Comparison of ENCODE assay signal across 11 cellular contexts in genomic region chr12:988616-989015, GRCh38. TPM values are rescaled to one million over a fixed set of nuclear protein-coding genes. Genes with fewer than 3 reads are reported as not detected.
A peak's percentile ranks its signal among the peaks of the same experiment; 100 is the strongest.
DNase-seq lines count a peak whose midpoint lies in the region; ATAC-seq lines count a peak whose summit lies in the region.
"Had no signal": no experiment of that assay in that cellular context is flagged by ENCODE, and none has a peak within 500 bp of the region (broad histone marks: within the 10 kb centered on the region; RNA-seq: fewer than 3 reads in every experiment).

No MANE protein-coding gene starts in this region.

- in situ Hi-C loops in G401 (cut with HindIII; ENCODE audit: low sequenced_read_pairs): no loop called here

- H3K36me3 ChIP-seq in ACC112 (ENCODE audit: insufficient read depth, low read length): no peaks in the 10 kb centered on the region
- H3K36me3 ChIP-seq in naive thymus-derived CD4-positive, alpha-beta T cell (ENCODE audit: control insufficient read depth in 2 of 3, insufficient read depth in 3 of 3, low read length in 3 of 3): peaks cover 0 to 7% (median 0%) of the 10 kb centered on the region in 3 experiments

- H3K27ac Mint-ChIP-seq in activated naive CD8-positive, alpha-beta T cell treated with anti-CD3 and anti-CD28 coated beads for 36 hours: no peak overlapping the region
- H3K27ac Mint-ChIP-seq in naive thymus-derived CD4-positive, alpha-beta T cell: peak overlapping the region in 8 of 9 donors; percentile 11 to 93 (median 86)
- H3K27ac Mint-ChIP-seq: activated T-cell treated with anti-CD3 and anti-CD28 coated beads, Interleukin-2, amount 50 U/mL, for 72 hours had no signal

- ATAC-seq in naive thymus-derived CD4-positive, alpha-beta T cell: no peak
- ATAC-seq in GM19467 (IDR thresholded peaks at IDR 0.05; ENCODE audit: unreplicated experiment) (no peak), GM18907 (IDR thresholded peaks at IDR 0.05; ENCODE audit: unreplicated experiment) (no peak)
- ATAC-seq: activated T-cell treated with anti-CD3 and anti-CD28 coated beads, Interleukin-2, amount 50 U/mL, for 72 hours had no signal

- H3K4me1 Mint-ChIP-seq in activated naive CD8-positive, alpha-beta T cell treated with anti-CD3 and anti-CD28 coated beads for 36 hours: peaks cover 23% of the 10 kb centered on the region
- H3K4me1 Mint-ChIP-seq in naive thymus-derived CD4-positive, alpha-beta T cell: peaks cover 28 to 46% (median 38%) of the 10 kb centered on the region in 7 donors

- H3K4me3 Mint-ChIP-seq in activated naive CD8-positive, alpha-beta T cell treated with anti-CD3 and anti-CD28 coated beads for 36 hours: peak overlapping the region; percentile 24
- peak overlapping the region; percentile 4 to 96 (median 88) for H3K4me3 Mint-ChIP-seq in naive thymus-derived CD4-positive, alpha-beta T cell

- CTCF ChIA-PET in naive thymus-derived CD4-positive, alpha-beta T cell (lab: Charles Lee): no interaction called here

- H3K9me3 ChIP-seq in naive thymus-derived CD4-positive, alpha-beta T cell (ENCODE audit: control insufficient read depth in 2 of 3, low read length in 3 of 3): no peaks in the 10 kb centered on the region

- no peak overlapping the region for H2AFZ ChIP-seq in ACC112 (ENCODE audit: low read length, unreplicated experiment)

- peak overlapping the region; percentile 95 for H3K27ac ChIP-seq in ACC112 (ENCODE audit: low read depth, low read length)
- H3K27ac ChIP-seq in naive thymus-derived CD4-positive, alpha-beta T cell (ENCODE audit: low read depth, low read length): peak overlapping the region; percentile 34

- DNase-seq in GF-D8 (lab: John Stamatoyannopoulos, UW) (peak; percentile 45), NCI-H146 (lab: John Stamatoyannopoulos, UW) (no peak), G401 (ENCODE audit: low spot score) (no peak)
- no peak for DNase-seq in activated naive CD8-positive, alpha-beta T cell treated with anti-CD3 and anti-CD28 coated beads for 36 hours
- peak in 3 of 9 donors; percentile 7 to 10 (median 7) for DNase-seq in naive thymus-derived CD4-positive, alpha-beta T cell
- DNase-seq: activated T-cell treated with anti-CD3 and anti-CD28 coated beads, Interleukin-2, amount 50 U/mL, for 72 hours; head of caudate nucleus; NCI-H82 had no signal

- peaks cover 13% of the 10 kb centered on the region for H3K36me3 Mint-ChIP-seq in activated naive CD8-positive, alpha-beta T cell treated with anti-CD3 and anti-CD28 coated beads for 36 hours
- peaks cover 0 to 2% (median 0%) of the 10 kb centered on the region in 5 donors for H3K36me3 Mint-ChIP-seq in naive thymus-derived CD4-positive, alpha-beta T cell

- intact Hi-C loops in naive thymus-derived CD4-positive, alpha-beta T cell (cut with micrococcal nuclease): no loop called here

- no peaks in the 10 kb centered on the region for H3K27me3 ChIP-seq in ACC112 (ENCODE audit: insufficient read depth, low read length)
- H3K27me3 ChIP-seq in naive thymus-derived CD4-positive, alpha-beta T cell (ENCODE audit: control insufficient read depth in 2 of 2, insufficient read depth in 2 of 2, low read length in 2 of 2): no peaks in the 10 kb centered on the region

- H3K4me3 ChIP-seq in ACC112 (ENCODE audit: low read depth, low read length): peak overlapping the region; percentile 91
- H3K4me3 ChIP-seq in naive thymus-derived CD4-positive, alpha-beta T cell (ENCODE audit: low read length): no peak overlapping the region

- peaks cover 41% of the 10 kb centered on the region for H3K79me2 ChIP-seq in ACC112 (ENCODE audit: control insufficient read depth, insufficient read depth, low read length, unreplicated experiment)

- no peaks in the 10 kb centered on the region for H3K27me3 Mint-ChIP-seq in activated naive CD8-positive, alpha-beta T cell treated with anti-CD3 and anti-CD28 coated beads for 36 hours
- H3K27me3 Mint-ChIP-seq in naive thymus-derived CD4-positive, alpha-beta T cell: no peaks in the 10 kb centered on the region

- POLR2A ChIA-PET in naive thymus-derived CD4-positive, alpha-beta T cell (lab: Charles Lee): no interaction called here

- no peaks in the 10 kb centered on the region for H3K9me3 Mint-ChIP-seq in activated naive CD8-positive, alpha-beta T cell treated with anti-CD3 and anti-CD28 coated beads for 36 hours
- peaks cover 0 to 3% (median 0%) of the 10 kb centered on the region in 11 donors for H3K9me3 Mint-ChIP-seq in naive thymus-derived CD4-positive, alpha-beta T cell
- H3K9me3 Mint-ChIP-seq: activated T-cell treated with anti-CD3 and anti-CD28 coated beads, Interleukin-2, amount 50 U/mL, for 72 hours had no signal

- peaks cover 26% of the 10 kb centered on the region for H3K4me1 ChIP-seq in ACC112 (ENCODE audit: control insufficient read depth, insufficient read depth, low read length, unreplicated experiment)
- H3K4me1 ChIP-seq in naive thymus-derived CD4-positive, alpha-beta T cell (ENCODE audit: control insufficient read depth in 2 of 2, insufficient read depth in 2 of 2, low read length in 2 of 2): peaks cover 0 to 17% of the 10 kb centered on the region in 2 donors

RNA-seq across cellular contexts. Expression of gene ERC1, which starts 2.4 kb away (rescaled TPM):
- 10 to 100 TPM; 24.0 to 25.5 TPM for total RNA-seq in activated naive CD8-positive, alpha-beta T cell treated with anti-CD3 and anti-CD28 coated beads for 36 hours
- 10 to 100 TPM; 48.6 to 62.0 (median 52.4) TPM for total RNA-seq in naive thymus-derived CD4-positive, alpha-beta T cell
- 10 to 100 TPM; 15.9 to 23.1 TPM for polyA plus RNA-seq in naive thymus-derived CD4-positive, alpha-beta T cell
- total RNA-seq in G401 (2014; rRNA removed; shearing (Covaris generic)): 29.0 and 54.7 TPM in 2 replicates

RNA-seq across cellular contexts. Expression of gene RAD52, which starts 39.1 kb away (rescaled TPM):
- total RNA-seq in activated naive CD8-positive, alpha-beta T cell treated with anti-CD3 and anti-CD28 coated beads for 36 hours: 10 to 100 TPM; 11.2 to 11.4 TPM
- 10 to 100 TPM; 11.0 to 34.9 (median 18.3) TPM for total RNA-seq in naive thymus-derived CD4-positive, alpha-beta T cell
- 1 to 10 TPM; 2.8 to 4.7 TPM for polyA plus RNA-seq in naive thymus-derived CD4-positive, alpha-beta T cell
- 9.2 and 19.2 TPM in 2 replicates for total RNA-seq in G401 (2014; rRNA removed; shearing (Covaris generic))
